ENCODE assay signal across 14 cellular contexts in the genomic region with DNA sequence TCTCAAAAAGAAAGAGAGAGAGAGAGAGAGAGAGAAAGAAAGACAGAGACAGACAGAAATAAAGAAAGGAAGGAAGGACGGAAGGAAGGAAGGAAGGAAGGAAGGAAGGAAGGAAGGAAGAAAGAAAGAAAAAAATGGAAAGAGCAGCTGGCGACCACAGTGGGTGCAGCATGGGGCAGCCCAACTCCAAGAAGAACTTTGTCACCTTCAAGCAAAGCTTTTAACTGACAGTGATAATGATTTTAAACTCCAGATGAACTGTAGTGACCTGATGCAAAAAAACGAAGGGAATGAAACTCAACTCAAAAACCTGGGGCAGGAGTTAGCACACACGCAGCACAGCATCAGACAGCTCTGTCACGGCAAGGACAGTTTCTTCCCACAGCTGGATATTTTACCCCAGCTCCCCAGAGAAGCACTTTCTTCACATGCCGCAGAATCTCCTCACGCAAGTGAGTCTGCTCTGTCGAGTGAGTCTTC. TPM values are rescaled to one million over a fixed set of nuclear protein-coding genes. Genes with fewer than 3 reads are reported as not detected.
DNase-seq lines count a peak whose midpoint lies in the region; ATAC-seq and TF ChIP-seq lines count a peak whose summit lies in the region.
"Had no signal": no experiment of that assay in that cellular context is flagged by ENCODE, and none has a peak within 500 bp of the region (broad histone marks: within the 10 kb centered on the region; RNA-seq: fewer than 3 reads in every experiment).

No MANE protein-coding gene starts in this region.

- peak overlapping the region in 1 of 2 experiments; percentile 9; a peak in 1 of 4 replicates for H4K8ac ChIP-seq in IMR-90 (ENCODE audit: low read depth in 2 of 2, low read length in 2 of 2)

- H2BK20ac ChIP-seq in IMR-90 (ENCODE audit: low read depth, low read length) = no peak overlapping the region

- no peak for ATAC-seq in IMR-90 (ENCODE audit: low read depth)
- ATAC-seq in stimulated activated effector memory CD8-positive, alpha-beta T cell treated with anti-CD3 and anti-CD28 coated beads, Interleukin-12 subunit alpha, Interleukin-12 subunit beta, amount 100 ng/mL, for 72 hours = no peak

- no peaks in the 10 kb centered on the region for H3K36me3 ChIP-seq in IMR-90 (ENCODE audit: control insufficient read depth, insufficient read depth, low read length)
- H3K36me3 ChIP-seq: ovary had no signal

- H2BK120ac ChIP-seq in IMR-90 (ENCODE audit: low read depth, low read length) = 0 out of 2 replicates have a peak overlapping the region, but pooled peaks have one; percentile 40

- H3K9ac ChIP-seq in IMR-90 (ENCODE audit: low read depth, low read length) = no peak overlapping the region

- H2BK15ac ChIP-seq in IMR-90 (ENCODE audit: low read depth, low read length) = no peak overlapping the region

- H4K20me1 ChIP-seq in IMR-90 (ENCODE audit: insufficient read depth, low read length) = no peaks in the 10 kb centered on the region

- intact Hi-C loops in IMR-90 (cut with micrococcal nuclease) (no loop called here), cardiac septum (cut with DNase I) (no loop called here)

- no peak overlapping the region for H3K14ac ChIP-seq in IMR-90 (replicated peaks; ENCODE audit: low read depth, low read length)

- 60% methylated on average over 2 of the region's 8 CpGs; no CpG with 5 or more reads in 1 of the 2 experiments for WGBS in IMR-90 (ENCODE audit: extremely low coverage in 2 of 2, insufficient read length in 1 of 2), 2 experiments

- DNase-seq in activated naive CD4-positive, alpha-beta T cell treated with anti-CD3 and anti-CD28 coated beads, Interleukin-2, amount 10 ng/mL, durations not matched to agents 7 days and 5 days = no peak
- DNase-seq in activated naive CD4-positive, alpha-beta T cell treated with anti-CD3 and anti-CD28 coated beads, Interleukin-2, amount 50 U/mL, for 16 hours = no peak
- DNase-seq in IMR-90 (no peak), cardiac septum (ENCODE audit: low spot score) (no peak), NCI-H748 treated with DMSO at 0.1 percent for 48 hours (lab: John Stamatoyannopoulos, UW) (no peak), hippocampal formation (lab: John Stamatoyannopoulos, UW) (no peak)
- DNase-seq in activated naive CD8-positive, alpha-beta T cell treated with anti-CD3 and anti-CD28 coated beads for 36 hours = no peak
- DNase-seq in stimulated activated effector memory CD8-positive, alpha-beta T cell treated with anti-CD3 and anti-CD28 coated beads, Interleukin-12 subunit alpha, Interleukin-12 subunit beta, amount 100 ng/mL, for 72 hours (ENCODE audit: low spot score in 2 of 2) = no peak
- DNase-seq: cerebellar nuclear complex, DMS79, NCI-H2029 treated with DMSO at 0.1 percent for 48 hours, NCI-H774, ovary had no signal

- dilution Hi-C loops in IMR-90 (cut with HindIII; ENCODE audit: low sequenced_read_pairs, unreplicated experiment) = no loop called here

- no peak overlapping the region for H2AK5ac ChIP-seq in IMR-90 (ENCODE audit: low read depth, low read length)

- H3K4me2 ChIP-seq in IMR-90 (ENCODE audit: low read depth, low read length) = no peak overlapping the region

- H4K91ac ChIP-seq in IMR-90 (ENCODE audit: insufficient read depth, low read depth, low read length) = no peak overlapping the region

- BruUV-seq in IMR-90 (replicated peaks; lab: Mats Ljungman, UMichigan) = no TSS peak

- POLR2A ChIA-PET in IMR-90 (lab: Charles Lee; ENCODE audit: unreplicated experiment) = no interaction called here

- H3K27ac Mint-ChIP-seq in activated naive CD4-positive, alpha-beta T cell treated with anti-CD3 and anti-CD28 coated beads, Interleukin-2, amount 10 ng/mL, durations not matched to agents 7 days and 5 days = peak overlapping the region; percentile 80
- H3K27ac Mint-ChIP-seq in activated naive CD8-positive, alpha-beta T cell treated with anti-CD3 and anti-CD28 coated beads for 36 hours = peak overlapping the region; percentile 56
- peak overlapping the region; percentile 67 for H3K27ac Mint-ChIP-seq in stimulated activated effector memory CD8-positive, alpha-beta T cell treated with anti-CD3 and anti-CD28 coated beads, Interleukin-12 subunit alpha, Interleukin-12 subunit beta, amount 100 ng/mL, for 72 hours

- TF ChIP-seq CTCF in IMR-90 (conservative IDR thresholded peaks at IDR 0.05; ENCODE audit: low read depth, low read length) = no peak

- no peak overlapping the region for H3K4me3 ChIP-seq in IMR-90 (ENCODE audit: insufficient read depth, low read depth, low read length)
- H3K4me3 ChIP-seq: ovary had no signal

- peaks cover 3% of the 10 kb centered on the region; the same call in 1 of the 2 replicates for H3K9me1 ChIP-seq in IMR-90 (ENCODE audit: insufficient read depth, low read length)

- peaks cover 0 to 9% of the 10 kb centered on the region in 2 experiments; a peak in 1 of 4 replicates for H3K79me1 ChIP-seq in IMR-90 (ENCODE audit: low read depth in 1 of 2, low read length in 2 of 2)

- no peak overlapping the region for H4K5ac ChIP-seq in IMR-90 (ENCODE audit: low read depth, low read length)

- no peak overlapping the region for H3K23ac ChIP-seq in IMR-90 (ENCODE audit: low read depth, low read length)

- H3K9me3 Mint-ChIP-seq in activated naive CD4-positive, alpha-beta T cell treated with anti-CD3 and anti-CD28 coated beads, Interleukin-2, amount 10 ng/mL, durations not matched to agents 7 days and 5 days = no peaks in the 10 kb centered on the region
- peaks cover 3% of the 10 kb centered on the region for H3K9me3 Mint-ChIP-seq in activated naive CD8-positive, alpha-beta T cell treated with anti-CD3 and anti-CD28 coated beads for 36 hours
- no peaks in the 10 kb centered on the region for H3K9me3 Mint-ChIP-seq in stimulated activated effector memory CD8-positive, alpha-beta T cell treated with anti-CD3 and anti-CD28 coated beads, Interleukin-12 subunit alpha, Interleukin-12 subunit beta, amount 100 ng/mL, for 72 hours

- H3K27me3 ChIP-seq in IMR-90 (ENCODE audit: control insufficient read depth, insufficient read depth, low read length) = no peaks in the 10 kb centered on the region
- H3K27me3 ChIP-seq: ovary had no signal

- H3K9me3 ChIP-seq in IMR-90 (ENCODE audit: control insufficient read depth, insufficient read depth, low read length) = no peaks in the 10 kb centered on the region
- H3K9me3 ChIP-seq: ovary had no signal

- no peak for TF ChIP-seq RAD21 in IMR-90 (IDR thresholded peaks at IDR 0.05; ENCODE audit: low read length)

- in situ Hi-C loops in IMR-90 (cut with MboI; ENCODE audit: low sequenced_read_pairs) = no loop called here

- H3K18ac ChIP-seq in IMR-90 (ENCODE audit: low read depth, low read length) = no peak overlapping the region

- H3K4me3 Mint-ChIP-seq in activated naive CD4-positive, alpha-beta T cell treated with anti-CD3 and anti-CD28 coated beads, Interleukin-2, amount 10 ng/mL, durations not matched to agents 7 days and 5 days = no peak overlapping the region
- H3K4me3 Mint-ChIP-seq in activated naive CD8-positive, alpha-beta T cell treated with anti-CD3 and anti-CD28 coated beads for 36 hours = no peak overlapping the region
- peak overlapping the region; percentile 55 for H3K4me3 Mint-ChIP-seq in stimulated activated effector memory CD8-positive, alpha-beta T cell treated with anti-CD3 and anti-CD28 coated beads, Interleukin-12 subunit alpha, Interleukin-12 subunit beta, amount 100 ng/mL, for 72 hours

- peaks cover 3% of the 10 kb centered on the region for H3K4me1 ChIP-seq in IMR-90 (ENCODE audit: control insufficient read depth, insufficient read depth, low read length)

- H3K4me1 Mint-ChIP-seq in activated naive CD4-positive, alpha-beta T cell treated with anti-CD3 and anti-CD28 coated beads, Interleukin-2, amount 10 ng/mL, durations not matched to agents 7 days and 5 days = peaks cover 49% of the 10 kb centered on the region
- peaks cover 49% of the 10 kb centered on the region for H3K4me1 Mint-ChIP-seq in activated naive CD8-positive, alpha-beta T cell treated with anti-CD3 and anti-CD28 coated beads for 36 hours
- peaks cover 38% of the 10 kb centered on the region for H3K4me1 Mint-ChIP-seq in stimulated activated effector memory CD8-positive, alpha-beta T cell treated with anti-CD3 and anti-CD28 coated beads, Interleukin-12 subunit alpha, Interleukin-12 subunit beta, amount 100 ng/mL, for 72 hours

- no peak overlapping the region for H3K4ac ChIP-seq in IMR-90 (ENCODE audit: low read depth, low read length)

- peak overlapping the region; percentile 51 for H2AFZ ChIP-seq in IMR-90 (replicated peaks; ENCODE audit: low read length, poor library complexity)

- no peak overlapping the region for H3K56ac ChIP-seq in IMR-90 (ENCODE audit: extremely low read depth, insufficient read depth, low read length)

- H2BK5ac ChIP-seq in IMR-90 (ENCODE audit: low read depth, low read length, poor library complexity, severe bottlenecking) = no peak overlapping the region

- H3K27me3 Mint-ChIP-seq in activated naive CD4-positive, alpha-beta T cell treated with anti-CD3 and anti-CD28 coated beads, Interleukin-2, amount 10 ng/mL, durations not matched to agents 7 days and 5 days = no peaks in the 10 kb centered on the region
- H3K27me3 Mint-ChIP-seq in activated naive CD8-positive, alpha-beta T cell treated with anti-CD3 and anti-CD28 coated beads for 36 hours = no peaks in the 10 kb centered on the region

- no peak overlapping the region for H3K27ac ChIP-seq in IMR-90 (ENCODE audit: insufficient read depth, low read length)
- H3K27ac ChIP-seq: ovary, RWPE1 had no signal

- CTCF ChIA-PET in activated naive CD4-positive, alpha-beta T cell treated with anti-CD3 and anti-CD28 coated beads, Interleukin-2, amount 10 ng/mL, durations not matched to agents 7 days and 5 days (lab: Charles Lee) = interaction anchor here (1.1 kb wide), 2 partner anchors 11 kb away, joined by 3 read pairs; no protein-coding TSS in a partner anchor
- CTCF ChIA-PET in IMR-90 (lab: Yijun Ruan, JAX) = no interaction called here

- H2AK9ac ChIP-seq in IMR-90 (replicated peaks; ENCODE audit: low read depth, low read length, poor library complexity) = no peak overlapping the region

- peaks cover 2% of the 10 kb centered on the region for H3K36me3 Mint-ChIP-seq in activated naive CD4-positive, alpha-beta T cell treated with anti-CD3 and anti-CD28 coated beads, Interleukin-2, amount 10 ng/mL, durations not matched to agents 7 days and 5 days
- no peaks in the 10 kb centered on the region for H3K36me3 Mint-ChIP-seq in activated naive CD8-positive, alpha-beta T cell treated with anti-CD3 and anti-CD28 coated beads for 36 hours
- no peaks in the 10 kb centered on the region for H3K36me3 Mint-ChIP-seq in stimulated activated effector memory CD8-positive, alpha-beta T cell treated with anti-CD3 and anti-CD28 coated beads, Interleukin-12 subunit alpha, Interleukin-12 subunit beta, amount 100 ng/mL, for 72 hours

- no peak for TF ChIP-seq POLR2A in IMR-90 (IDR thresholded peaks at IDR 0.05; ENCODE audit: low read depth, low read length)

TF ChIP-seq in IMR-90, 13 proteins besides CTCF, POLR2A, EP300 and RAD21 (continues in another document):
- no peak for TF ChIP-seq RCOR1 (IDR thresholded peaks at IDR 0.05; ENCODE audit: insufficient replicate concordance, low read length)

RNA-seq across cellular contexts. Expression of a gene that starts 5.0 kb away (rescaled TPM):
- total RNA-seq in IMR-90 (2012; rRNA removed) (27.6 and 29.4 TPM in 2 replicates), cardiac septum (66.2 TPM)
- polyA plus RNA-seq in IMR-90 (2012; rRNA removed) = 60.1 and 65.0 TPM in 2 replicates
- polyA plus RNA-seq in IMR-90 (2012; cell fraction: cytosol; rRNA removed) = 40.0 and 40.7 TPM in 2 replicates
- 81.6 and 132 TPM in 2 replicates for polyA plus RNA-seq in IMR-90 (2012; cell fraction: nucleus; rRNA removed; ENCODE audit: low replicate concordance)
- total RNA-seq in activated naive CD8-positive, alpha-beta T cell treated with anti-CD3 and anti-CD28 coated beads for 36 hours = 10 to 100 TPM; 72.5 to 79.3 TPM
